Comparison of ENCODE assay signal across 8 cellular contexts in genomic region chr19:1416014-1416841, GRCh38. TPM values are rescaled to one million over a fixed set of nuclear protein-coding genes. Genes with fewer than 3 reads are reported as not detected.
DNase-seq lines count a peak whose midpoint lies in the region; ATAC-seq and TF ChIP-seq lines count a peak whose summit lies in the region.

No MANE protein-coding gene starts in this region.

- TF ChIP-seq CTCF in Peyer's patch (IDR thresholded peaks at IDR 0.05), result no peak
- no peak for TF ChIP-seq CTCF in right lobe of liver (IDR thresholded peaks at IDR 0.05)
- TF ChIP-seq CTCF in suprapubic skin (IDR thresholded peaks at IDR 0.05), result no peak

- peak overlapping the region in 2 of 4 donors; percentile 0 to 8 for H3K4me3 ChIP-seq in Peyer's patch
- H3K4me3 ChIP-seq in right lobe of liver, result no peak overlapping the region
- peak overlapping the region; percentile 26 for H3K4me3 ChIP-seq in suprapubic skin

- H3K9me3 ChIP-seq in Peyer's patch (no peaks in the 10 kb centered on the region), right lobe of liver (no peaks in the 10 kb centered on the region), suprapubic skin (no peaks in the 10 kb centered on the region)

- no peak for TF ChIP-seq EP300 in suprapubic skin (IDR thresholded peaks at IDR 0.05)

- DNase-seq in Peyer's patch, result no peak
- DNase-seq in caudate nucleus (lab: John Stamatoyannopoulos, UW), result peak in 4 of 61 donors; percentile 41 to 71 (median 58)
- peak in 1 of 3 donors; percentile 55 for DNase-seq in right lobe of liver
- DNase-seq in suprapubic skin (ENCODE audit: low spot score in 2 of 2), result no peak
- no peak for DNase-seq in NCI-H1930 (lab: John Stamatoyannopoulos, UW)
- no peak for DNase-seq in NCI-H128 (lab: John Stamatoyannopoulos, UW; ENCODE audit: unreplicated experiment)
- DNase-seq in activated CD4-positive, alpha-beta T cell treated with anti-CD3 and anti-CD28 coated beads, Interleukin-2, amount 50 U/mL, for 4 hours, result no peak

- TF ChIP-seq POLR2A in Peyer's patch (IDR thresholded peaks at IDR 0.05) (no peak), right lobe of liver (IDR thresholded peaks at IDR 0.05) (no peak), suprapubic skin (IDR thresholded peaks at IDR 0.05) (no peak)

- ATAC-seq in right lobe of liver (no peak), GM19351 (IDR thresholded peaks at IDR 0.05; ENCODE audit: unreplicated experiment) (no peak)

- H3K27ac ChIP-seq in Peyer's patch (peak overlapping the region in 3 of 4 donors; percentile 55 to 80 (median 78)), caudate nucleus (ENCODE audit: low read depth, low read length) (peak overlapping the region; percentile 81), right lobe of liver (peak overlapping the region; percentile 63 to 66 (median 64)), suprapubic skin (peak overlapping the region; percentile 92)

- H3K36me3 ChIP-seq in Peyer's patch, result peaks cover 0 to 54% (median 0%) of the 10 kb centered on the region in 3 donors
- peaks cover 0 to 27% (median 11%) of the 10 kb centered on the region in 4 donors for H3K36me3 ChIP-seq in right lobe of liver
- peaks cover 42% of the 10 kb centered on the region for H3K36me3 ChIP-seq in suprapubic skin

- H3K27me3 ChIP-seq in Peyer's patch, result no peaks in the 10 kb centered on the region
- H3K27me3 ChIP-seq in right lobe of liver, result no peaks in the 10 kb centered on the region
- H3K27me3 ChIP-seq in suprapubic skin, result no peaks in the 10 kb centered on the region

- WGBS in right lobe of liver (ENCODE audit: insufficient coverage, low coverage, low lambda C conversion rate, missing lambda C conversion rate), result no CpG with 5 or more reads among the region's 28 CpGs
- 71% methylated on average over 13 of the region's 28 CpGs for WGBS in suprapubic skin

- H3K4me1 ChIP-seq in Peyer's patch (peaks cover 12 to 73% (median 21%) of the 10 kb centered on the region in 4 donors), right lobe of liver (peaks cover 0 to 66% (median 22%) of the 10 kb centered on the region in 4 donors), suprapubic skin (peaks cover 75% of the 10 kb centered on the region)

- intact Hi-C loops in right lobe of liver (cut with DNase I), result no loop called here

RNA-seq across cellular contexts. Expression of gene DAZAP1, which starts 8.8 kb away (rescaled TPM):
- total RNA-seq in Peyer's patch (10 to 100 TPM; 37.5 to 90.9 (median 58.2) TPM), right lobe of liver (10 to 100 TPM; 22.3 to 50.9 (median 42.2) TPM), suprapubic skin (10 to 100 TPM; 41.5 to 75.4 (median 49.2) TPM)

RNA-seq across cellular contexts. Expression of gene GAMT, which starts 14.9 kb away (rescaled TPM):
- total RNA-seq in Peyer's patch, result 1 to 10 TPM in 2 of 4 donors, not detected in 2; 2.5 to 3.1 TPM
- total RNA-seq in right lobe of liver, result 100 to 1,000 TPM; 151 to 380 (median 221) TPM
- 10 to 100 TPM; 27.8 to 40.3 (median 34.0) TPM for total RNA-seq in suprapubic skin

RNA-seq across cellular contexts. Expression of gene RPS15, which starts 22.0 kb away (rescaled TPM):
- total RNA-seq in Peyer's patch (1,000 to 10,000 TPM; 1,044 to 1,915 (median 1,354) TPM), right lobe of liver (1,000 to 10,000 TPM in 2 of 6 experiments, 100 to 1,000 TPM in 4; 334 to 1,615 (median 355) TPM), suprapubic skin (1,000 to 10,000 TPM; 1,802 to 3,909 (median 2,793) TPM)

RNA-seq across cellular contexts. Expression of gene NDUFS7, which starts 32.5 kb away (rescaled TPM):
- total RNA-seq in Peyer's patch (100 to 1,000 TPM in 3 of 4 donors, 10 to 100 TPM in 1; 99.9 to 165 (median 156) TPM), right lobe of liver (100 to 1,000 TPM in 2 of 6 experiments, 10 to 100 TPM in 4; 70.1 to 210 (median 85.0) TPM), suprapubic skin (100 to 1,000 TPM in 2 of 4 donors, 10 to 100 TPM in 2; 66.8 to 154 (median 97.5) TPM)

RNA-seq across cellular contexts. Expression of gene APC2, which starts 33.7 kb away (rescaled TPM):
- total RNA-seq in Peyer's patch, result under 1 TPM in 3 of 4 donors, not detected in 1; 0.18 to 0.76 (median 0.27) TPM
- under 1 TPM in 3 of 6 experiments, not detected in 3; 0.06 to 0.13 (median 0.06) TPM for total RNA-seq in right lobe of liver
- total RNA-seq in suprapubic skin, result under 1 TPM in 3 of 4 donors, not detected in 1; 0.08 to 0.30 (median 0.26) TPM

Comparison
In these comparisons a context has a peak if more than half of its experiments do, and no peak if none do; other contexts are left out.
1. RNA of gene GAMT, which starts 14.9 kb away (total RNA-seq): 151 to 380 TPM in right lobe of liver and 27.8 to 40.3 TPM in suprapubic skin; 2.5 to 3.1 TPM in Peyer's patch; every median in the first group is over 4 times any median in the second.
2. Peak in every context shown above with its lines, with median percentiles within 50 percentile points of each other: H3K27ac ChIP-seq.